10 cellular contexts compared by ENCODE assay signal in the genomic region with DNA sequence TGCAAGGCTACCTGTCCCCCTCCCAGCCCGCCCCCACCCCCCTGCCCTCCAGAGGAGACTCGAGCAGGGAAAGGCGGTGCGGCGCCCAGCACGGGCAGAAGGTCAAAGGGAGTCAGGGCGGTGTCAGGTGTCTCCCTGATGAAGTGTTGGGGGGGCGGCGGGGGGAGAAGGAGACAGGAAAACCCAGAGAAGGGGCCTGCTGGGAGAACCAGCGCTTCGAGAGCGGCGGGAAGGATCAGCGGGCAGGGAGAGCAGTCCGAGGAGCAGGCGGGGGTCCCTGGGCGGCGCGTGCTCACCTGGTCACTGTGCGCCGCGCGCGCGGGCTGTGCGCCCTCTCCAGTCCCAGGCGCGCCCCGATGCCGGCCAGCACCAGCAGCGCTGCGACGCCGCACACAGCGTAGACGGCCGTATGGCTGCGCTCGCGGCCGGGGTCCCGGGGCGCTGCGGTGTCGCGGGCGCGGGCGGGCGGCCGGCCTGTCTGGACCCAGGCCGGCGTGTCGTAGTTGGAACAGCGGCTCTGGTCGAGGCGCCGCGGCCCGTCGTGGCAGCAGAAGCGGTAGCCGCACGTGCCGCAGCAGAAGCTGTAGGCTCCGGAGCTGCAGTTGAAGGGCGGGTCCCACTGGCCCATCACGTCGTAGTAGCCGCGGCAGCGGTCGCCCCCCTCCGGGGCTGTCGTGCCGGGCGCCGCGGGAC. TPM values are rescaled to one million over a fixed set of nuclear protein-coding genes. Genes with fewer than 3 reads are reported as not detected.
A peak's percentile ranks its signal among the peaks of the same experiment; 100 is the strongest.
DNase-seq lines count a peak whose midpoint lies in the region; ATAC-seq, FAIRE-seq and TF ChIP-seq lines count a peak whose summit lies in the region.
"Had no signal": no experiment of that assay in that cellular context is flagged by ENCODE, and none has a peak within 500 bp of the region (broad histone marks: within the 10 kb centered on the region; RNA-seq: fewer than 3 reads in every experiment).

No MANE protein-coding gene starts in this region.

- BruUV-seq in IMR-90 (replicated peaks; lab: Mats Ljungman, UMichigan), result no TSS peak

- H2BK15ac ChIP-seq in IMR-90 (ENCODE audit: low read depth, low read length) (no peak overlapping the region), H1 (ENCODE audit: low read length) (no peak overlapping the region)

- H3K14ac ChIP-seq in IMR-90 (replicated peaks; ENCODE audit: low read depth, low read length) (no peak overlapping the region), H1 (ENCODE audit: insufficient read length) (no peak overlapping the region)

- no peak overlapping the region for H3K4me3 ChIP-seq in IMR-90 (ENCODE audit: insufficient read depth, low read depth, low read length)
- peak overlapping the region; percentile 10 to 52 (median 14); a peak in 6 of 8 replicates for H3K4me3 ChIP-seq in H1 (ENCODE audit: extremely low read depth in 1 of 4, insufficient read depth in 2 of 4, low read depth in 3 of 4, low read length in 4 of 4)

- H2BK20ac ChIP-seq in IMR-90 (ENCODE audit: low read depth, low read length) (no peak overlapping the region), H1 (ENCODE audit: low read length) (no peak overlapping the region)

- H3K23me2 ChIP-seq in H1 (ENCODE audit: low read depth, low read length), result peaks cover 10% of the 10 kb centered on the region; the same call in 1 of the 2 replicates

- H3K79me1 ChIP-seq in IMR-90 (ENCODE audit: low read depth in 1 of 2, low read length in 2 of 2) (no peaks in the 10 kb centered on the region), H1 (ENCODE audit: low read depth, low read length) (no peaks in the 10 kb centered on the region)

- no peaks in the 10 kb centered on the region for H3K79me2 ChIP-seq in H1 (ENCODE audit: control insufficient read depth in 1 of 2, insufficient read depth in 2 of 2, low read length in 2 of 2)

- H2AK5ac ChIP-seq in IMR-90 (ENCODE audit: low read depth, low read length) (no peak overlapping the region), H1 (ENCODE audit: low read depth, low read length) (no peak overlapping the region)

- H2BK5ac ChIP-seq in IMR-90 (ENCODE audit: low read depth, low read length, poor library complexity, severe bottlenecking) (no peak overlapping the region), H1 (ENCODE audit: low read depth, low read length) (no peak overlapping the region)

- H3K9ac ChIP-seq in IMR-90 (ENCODE audit: low read depth, low read length) (no peak overlapping the region), H1 (replicated peaks in 1 of 4; ENCODE audit: extremely low read depth in 1 of 4, low read depth in 3 of 4, low read length in 3 of 4) (no peak overlapping the region)

- WGBS in IMR-90 (ENCODE audit: extremely low coverage in 2 of 2, insufficient read length in 1 of 2), 2 experiments, result 2% methylated on average over 40 of the region's 79 CpGs; no CpG with 5 or more reads in 1 of the 2 experiments
- 3% methylated on average over 64 of the region's 79 CpGs; no CpG with 5 or more reads in 1 of the 2 experiments for WGBS in H1 (ENCODE audit: extremely low coverage in 1 of 2, insufficient coverage in 1 of 2, insufficient read length in 1 of 2, insufficient replicate concordance in 2 of 2, low coverage in 1 of 2, low lambda C conversion rate in 2 of 2, missing lambda C conversion rate in 1 of 2), 2 experiments

- dilution Hi-C loops in IMR-90 (cut with HindIII; ENCODE audit: low sequenced_read_pairs, unreplicated experiment), result no loop called here

- POLR2A ChIA-PET in IMR-90 (lab: Charles Lee; ENCODE audit: unreplicated experiment) (no interaction called here), H1 (lab: Charles Lee; ENCODE audit: partially characterized antibody) (interaction anchor here (0.6 to 1.3 kb wide), 4 partner anchors 12 to 212 kb away, joined by 3 to 5 read pairs (median 4); a partner anchor contains a TSS)

- H3K23ac ChIP-seq in IMR-90 (ENCODE audit: low read depth, low read length), result no peak overlapping the region
- H3K23ac ChIP-seq in H1 (ENCODE audit: insufficient read length), result no peak overlapping the region

- H2BK12ac ChIP-seq in H1 (ENCODE audit: low read depth, low read length), result no peak overlapping the region

- no peak overlapping the region for H3K27ac ChIP-seq in IMR-90 (ENCODE audit: insufficient read depth, low read length)
- H3K27ac ChIP-seq in H1 (ENCODE audit: low read depth, low read length), result no peak overlapping the region
- H3K27ac ChIP-seq: tibial artery had no signal

- TF ChIP-seq CTCF in IMR-90 (conservative IDR thresholded peaks at IDR 0.05; ENCODE audit: low read depth, low read length) (no peak), H1 (IDR thresholded peaks at IDR 0.05; ENCODE audit: control extremely low read depth in 1 of 3, insufficient read depth in 1 of 3, low read depth in 1 of 3, low read length in 3 of 3) (no peak)

- H2BK120ac ChIP-seq in IMR-90 (ENCODE audit: low read depth, low read length) (no peak overlapping the region), H1 (replicated peaks; ENCODE audit: low read depth, low read length) (no peak overlapping the region)

- H3K18ac ChIP-seq in IMR-90 (ENCODE audit: low read depth, low read length) (no peak overlapping the region), H1 (ENCODE audit: extremely low read depth, low read length) (no peak overlapping the region)

- TF ChIP-seq EP300 in H1 (IDR thresholded peaks at IDR 0.05; ENCODE audit: borderline replicate concordance in 1 of 2, low read depth in 2 of 2, low read length in 2 of 2), result no peak

- H3K4me1 ChIP-seq in IMR-90 (ENCODE audit: control insufficient read depth, insufficient read depth, low read length) (peaks cover 2% of the 10 kb centered on the region; the same call in 1 of the 2 replicates), H1 (replicated peaks in 1 of 4; ENCODE audit: control insufficient read depth in 3 of 4, insufficient read depth in 4 of 4, low read length in 3 of 4) (peaks cover 0 to 24% (median 12%) of the 10 kb centered on the region in 4 experiments; a peak in 6 of 7 replicates)

- peak; percentile 70 for DNase-seq in activated CD8-positive, alpha-beta memory T cell treated with anti-CD3 and anti-CD28 coated beads for 24 hours
- DNase-seq in activated CD8-positive, alpha-beta memory T cell treated with anti-CD3 and anti-CD28 coated beads, Interleukin-2, amount 50 U/mL, for 4 hours, result no peak
- DNase-seq in IMR-90 (no peak), H1 (ENCODE audit: low read depth in 1 of 2, low spot score in 2 of 2) (no peak), NCI-H2081 (lab: John Stamatoyannopoulos, UW) (no peak), H54 (ENCODE audit: insufficient read length, low spot score) (no peak), HUDEP-2 (lab: John Stamatoyannopoulos, UW; ENCODE audit: unreplicated experiment in 76 of 76) (no peak)
- DNase-seq in stimulated activated effector memory CD8-positive, alpha-beta T cell treated with anti-CD3 and anti-CD28 coated beads, Interleukin-12 subunit alpha, Interleukin-12 subunit beta, amount 100 ng/mL, for 72 hours (ENCODE audit: low spot score in 2 of 2), result no peak
- DNase-seq: tibial artery had no signal

- H4K8ac ChIP-seq in IMR-90 (ENCODE audit: low read depth in 2 of 2, low read length in 2 of 2), result no peak overlapping the region
- H4K8ac ChIP-seq in H1 (ENCODE audit: extremely low read depth, insufficient read depth, low read length), result peak overlapping the region; percentile 80; the same call in 1 of the 2 replicates

- TF ChIP-seq POLR2A in IMR-90 (IDR thresholded peaks at IDR 0.05; ENCODE audit: low read depth, low read length) (no peak), H1 (IDR thresholded peaks at IDR 0.05; ENCODE audit: control extremely low read depth in 1 of 2, low read depth in 2 of 2, low read length in 2 of 2) (no peak), H54 (IDR thresholded peaks at IDR 0.05; ENCODE audit: low read depth, low read length) (no peak)

- in situ Hi-C loops in IMR-90 (cut with MboI; ENCODE audit: low sequenced_read_pairs), result no loop called here

- H3K9me3 ChIP-seq in IMR-90 (ENCODE audit: control insufficient read depth, insufficient read depth, low read length), result no peaks in the 10 kb centered on the region
- H3K9me3 ChIP-seq in H1 (ENCODE audit: insufficient read depth in 2 of 2, low read depth in 1 of 2, low read length in 1 of 2), result no peaks in the 10 kb centered on the region; a peak in 1 of 4 replicates
- H3K9me3 ChIP-seq: tibial artery had no signal

- no peak for ATAC-seq in IMR-90 (ENCODE audit: low read depth)
- no peak for ATAC-seq in stimulated activated effector memory CD8-positive, alpha-beta T cell treated with anti-CD3 and anti-CD28 coated beads, Interleukin-12 subunit alpha, Interleukin-12 subunit beta, amount 100 ng/mL, for 72 hours

- H3K4me3 Mint-ChIP-seq in stimulated activated effector memory CD8-positive, alpha-beta T cell treated with anti-CD3 and anti-CD28 coated beads, Interleukin-12 subunit alpha, Interleukin-12 subunit beta, amount 100 ng/mL, for 72 hours, result peak overlapping the region; percentile 61

- no peaks in the 10 kb centered on the region; the same call in 1 of the 2 replicates for H3K9me1 ChIP-seq in IMR-90 (ENCODE audit: insufficient read depth, low read length)

- H3K27me3 ChIP-seq in IMR-90 (ENCODE audit: control insufficient read depth, insufficient read depth, low read length), result peaks cover 83% of the 10 kb centered on the region
- peaks cover 79 to 100% (median 97%) of the 10 kb centered on the region in 4 experiments for H3K27me3 ChIP-seq in H1 (replicated peaks in 1 of 4; ENCODE audit: control insufficient read depth in 3 of 4, extremely low read depth in 1 of 4, insufficient read depth in 3 of 4, low read length in 3 of 4)

- TF ChIP-seq RAD21 in IMR-90 (IDR thresholded peaks at IDR 0.05; ENCODE audit: low read length) (no peak), H1 (IDR thresholded peaks at IDR 0.05 in 1 of 2, conservative IDR thresholded peaks at IDR 0.05 in 1 of 2; ENCODE audit: low read depth in 2 of 2, low read length in 2 of 2) (no peak)

- H3K4me1 Mint-ChIP-seq in stimulated activated effector memory CD8-positive, alpha-beta T cell treated with anti-CD3 and anti-CD28 coated beads, Interleukin-12 subunit alpha, Interleukin-12 subunit beta, amount 100 ng/mL, for 72 hours, result peaks cover 39% of the 10 kb centered on the region

- H4K5ac ChIP-seq in IMR-90 (ENCODE audit: low read depth, low read length), result no peak overlapping the region
- H4K5ac ChIP-seq in H1 (ENCODE audit: insufficient read length, low read depth, low read length), result no peak overlapping the region

- H3K9me3 Mint-ChIP-seq in stimulated activated effector memory CD8-positive, alpha-beta T cell treated with anti-CD3 and anti-CD28 coated beads, Interleukin-12 subunit alpha, Interleukin-12 subunit beta, amount 100 ng/mL, for 72 hours, result no peaks in the 10 kb centered on the region

- H3K36me3 ChIP-seq in IMR-90 (ENCODE audit: control insufficient read depth, insufficient read depth, low read length), result no peaks in the 10 kb centered on the region
- peaks cover 0 to 16% (median 0%) of the 10 kb centered on the region in 4 experiments; a peak in 1 of 8 replicates for H3K36me3 ChIP-seq in H1 (ENCODE audit: control insufficient read depth in 2 of 4, insufficient read depth in 4 of 4, low read length in 3 of 4)
- H3K36me3 ChIP-seq: tibial artery had no signal

- H3K27ac Mint-ChIP-seq in stimulated activated effector memory CD8-positive, alpha-beta T cell treated with anti-CD3 and anti-CD28 coated beads, Interleukin-12 subunit alpha, Interleukin-12 subunit beta, amount 100 ng/mL, for 72 hours, result no peak overlapping the region

- H2AFZ ChIP-seq in IMR-90 (replicated peaks; ENCODE audit: low read length, poor library complexity) (peak overlapping the region; percentile 56), H1 (ENCODE audit: low read length) (no peak overlapping the region)

- H3K4me2 ChIP-seq in IMR-90 (ENCODE audit: low read depth, low read length) (no peak overlapping the region), H1 (ENCODE audit: insufficient read depth in 1 of 2, low read depth in 2 of 2, low read length in 2 of 2) (peak overlapping the region; percentile 68 to 95)

- peaks cover 3% of the 10 kb centered on the region for H4K20me1 ChIP-seq in IMR-90 (ENCODE audit: insufficient read depth, low read length)
- peaks cover 13 to 28% of the 10 kb centered on the region in 2 experiments for H4K20me1 ChIP-seq in H1 (replicated peaks in 1 of 2; ENCODE audit: control insufficient read depth in 1 of 2, insufficient read depth in 2 of 2, low read length in 2 of 2)

- H3K4ac ChIP-seq in IMR-90 (ENCODE audit: low read depth, low read length), result no peak overlapping the region
- no peak overlapping the region for H3K4ac ChIP-seq in H1 (replicated peaks; ENCODE audit: insufficient read length, low read depth, low read length)

- CTCF ChIA-PET in IMR-90 (lab: Yijun Ruan, JAX) (no interaction called here), H1 (lab: Charles Lee; ENCODE audit: partially characterized antibody) (interaction anchor here (0.6 to 1.3 kb wide), 3 partner anchors 27 to 217 kb away, joined by 3 to 4 read pairs (median 3); no protein-coding TSS in a partner anchor)

- intact Hi-C loops in IMR-90 (cut with micrococcal nuclease), result no loop called here

- H4K91ac ChIP-seq in IMR-90 (ENCODE audit: insufficient read depth, low read depth, low read length) (no peak overlapping the region), H1 (replicated peaks; ENCODE audit: insufficient read length, low read length) (no peak overlapping the region)

- FAIRE-seq in H1 (lab: Jason Lieb, UNC), result no peak
- FAIRE-seq in H54 (lab: Jason Lieb, UNC), result no peak

- H3K56ac ChIP-seq in IMR-90 (ENCODE audit: extremely low read depth, insufficient read depth, low read length) (no peak overlapping the region), H1 (replicated peaks; ENCODE audit: insufficient read length, low read depth, low read length) (no peak overlapping the region)

- H2AK9ac ChIP-seq in IMR-90 (replicated peaks; ENCODE audit: low read depth, low read length, poor library complexity), result no peak overlapping the region

- peaks cover 30% of the 10 kb centered on the region for H3K36me3 Mint-ChIP-seq in stimulated activated effector memory CD8-positive, alpha-beta T cell treated with anti-CD3 and anti-CD28 coated beads, Interleukin-12 subunit alpha, Interleukin-12 subunit beta, amount 100 ng/mL, for 72 hours

RNA-seq across cellular contexts. Expression of a gene that starts 0.9 kb away (rescaled TPM):
- total RNA-seq in IMR-90 (2012; rRNA removed), result not detected in 2 replicates
- polyA plus RNA-seq in IMR-90 (2012; rRNA removed), result not detected in 2 replicates
- polyA plus RNA-seq in IMR-90 (2012; cell fraction: cytosol; rRNA removed), result not detected in 2 replicates
- not detected in 2 replicates for polyA plus RNA-seq in IMR-90 (2012; cell fraction: nucleus; rRNA removed; ENCODE audit: low replicate concordance)
- total RNA-seq in H1 (2021; fragmentation: NEBNext Ultra II Directional; extraction: Animal tissue kit (Norgen Biotek cat#: 25700)), result 0.89 and 0.90 TPM in 2 replicates
- 0.14 and 0.35 TPM in 2 replicates for polyA plus RNA-seq in H1 (2011; rRNA removed)
- polyA plus RNA-seq in H1 (2011; cell fraction: cytosol; rRNA removed), result 0.39 TPM
- polyA plus RNA-seq in H1 (2011; cell fraction: nucleus; rRNA removed), result 2.4 TPM
- polyA plus RNA-seq in H1 (2012, experiment 1 of 2), result 0.39 to 0.50 TPM in 2 of 4 replicates, not detected in the others
- polyA plus RNA-seq in H1 (2012, experiment 2 of 2), result not detected
- polyA plus RNA-seq in H1 (2013, experiment 1 of 2), result 0.73 TPM
- 0.59 TPM for polyA plus RNA-seq in H1 (2013, experiment 2 of 2)
- polyA minus RNA-seq in H1 (2011; rRNA and poly(A)+ RNA removed), result not detected in 2 replicates
- not detected for polyA minus RNA-seq in H1 (2011; cell fraction: cytosol; rRNA and poly(A)+ RNA removed)
- polyA minus RNA-seq in H1 (2011; cell fraction: nucleus; rRNA and poly(A)+ RNA removed), result 0.70 TPM
- total RNA-seq: pulmonary artery endothelial cell had no signal

RNA-seq across cellular contexts. Expression of a gene that starts 12.6 kb away (rescaled TPM):
- under 0.01 TPM in 1 of 2 replicates, not detected in the other for total RNA-seq in IMR-90 (2012; rRNA removed)
- polyA plus RNA-seq in IMR-90 (2012; rRNA removed), result 0.14 and 0.16 TPM in 2 replicates
- polyA plus RNA-seq in IMR-90 (2012; cell fraction: cytosol; rRNA removed), result 0.08 and 0.09 TPM in 2 replicates
- 1.1 and 1.9 TPM in 2 replicates for polyA plus RNA-seq in IMR-90 (2012; cell fraction: nucleus; rRNA removed; ENCODE audit: low replicate concordance)
- 1.8 and 2.0 TPM in 2 replicates for total RNA-seq in H1 (2021; fragmentation: NEBNext Ultra II Directional; extraction: Animal tissue kit (Norgen Biotek cat#: 25700))
- 1.4 TPM in 2 replicates for polyA plus RNA-seq in H1 (2011; rRNA removed)
- polyA plus RNA-seq in H1 (2011; cell fraction: cytosol; rRNA removed), result 1.00 TPM
- 4.9 TPM for polyA plus RNA-seq in H1 (2011; cell fraction: nucleus; rRNA removed)
- polyA plus RNA-seq in H1 (2012, experiment 1 of 2), result 1.0 to 1.8 TPM (median 1.3 TPM) in 4 replicates
- polyA plus RNA-seq in H1 (2012, experiment 2 of 2), result 0.73 TPM
- polyA plus RNA-seq in H1 (2013, experiment 1 of 2), result 1.6 TPM
- 1.6 TPM for polyA plus RNA-seq in H1 (2013, experiment 2 of 2)
- polyA minus RNA-seq in H1 (2011; rRNA and poly(A)+ RNA removed), result 0.83 and 1.5 TPM in 2 replicates
- polyA minus RNA-seq in H1 (2011; cell fraction: cytosol; rRNA and poly(A)+ RNA removed), result 1.2 TPM
- polyA minus RNA-seq in H1 (2011; cell fraction: nucleus; rRNA and poly(A)+ RNA removed), result 1.6 TPM

RNA-seq across cellular contexts. Expression of a gene that starts 33.0 kb away (rescaled TPM):
- 14.7 and 18.1 TPM in 2 replicates for total RNA-seq in IMR-90 (2012; rRNA removed)
- 20.1 and 31.3 TPM in 2 replicates for polyA plus RNA-seq in IMR-90 (2012; rRNA removed)
- 10.5 and 19.3 TPM in 2 replicates for polyA plus RNA-seq in IMR-90 (2012; cell fraction: cytosol; rRNA removed)
- polyA plus RNA-seq in IMR-90 (2012; cell fraction: nucleus; rRNA removed; ENCODE audit: low replicate concordance), result 8.7 and 23.0 TPM in 2 replicates
- total RNA-seq in H1 (2021; fragmentation: NEBNext Ultra II Directional; extraction: Animal tissue kit (Norgen Biotek cat#: 25700)), result 30.0 and 32.0 TPM in 2 replicates
- polyA plus RNA-seq in H1 (2011; rRNA removed), result 80.4 and 94.6 TPM in 2 replicates
- polyA plus RNA-seq in H1 (2011; cell fraction: cytosol; rRNA removed), result 68.6 TPM
- 146 TPM for polyA plus RNA-seq in H1 (2011; cell fraction: nucleus; rRNA removed)
- 22.9 to 58.2 TPM (median 53.9 TPM) in 4 replicates for polyA plus RNA-seq in H1 (2012, experiment 1 of 2)
- polyA plus RNA-seq in H1 (2012, experiment 2 of 2), result 81.1 TPM
- 54.0 TPM for polyA plus RNA-seq in H1 (2013, experiment 1 of 2)
- 50.9 TPM for polyA plus RNA-seq in H1 (2013, experiment 2 of 2)
- polyA minus RNA-seq in H1 (2011; rRNA and poly(A)+ RNA removed), result 43.8 and 44.6 TPM in 2 replicates
- polyA minus RNA-seq in H1 (2011; cell fraction: cytosol; rRNA and poly(A)+ RNA removed), result 29.3 TPM
- 48.6 TPM for polyA minus RNA-seq in H1 (2011; cell fraction: nucleus; rRNA and poly(A)+ RNA removed)

RNA-seq across cellular contexts. Expression of a gene that starts 55.3 kb away (rescaled TPM):
- under 0.01 and 0.18 TPM in 2 replicates for total RNA-seq in IMR-90 (2012; rRNA removed)
- polyA plus RNA-seq in IMR-90 (2012; rRNA removed) (0.14 and 0.15 TPM in 2 replicates), H1 (2011; rRNA removed) (39.7 and 52.9 TPM in 2 replicates)
- 0.02 and 0.13 TPM in 2 replicates for polyA plus RNA-seq in IMR-90 (2012; cell fraction: cytosol; rRNA removed)
- 0.12 and 0.17 TPM in 2 replicates for polyA plus RNA-seq in IMR-90 (2012; cell fraction: nucleus; rRNA removed; ENCODE audit: low replicate concordance)
- 38.9 and 39.1 TPM in 2 replicates for total RNA-seq in H1 (2021; fragmentation: NEBNext Ultra II Directional; extraction: Animal tissue kit (Norgen Biotek cat#: 25700))
- polyA plus RNA-seq in H1 (2011; cell fraction: cytosol; rRNA removed), result 49.5 TPM
- polyA plus RNA-seq in H1 (2011; cell fraction: nucleus; rRNA removed), result 42.1 TPM
- 45.3 to 51.2 TPM (median 49.0 TPM) in 4 replicates for polyA plus RNA-seq in H1 (2012, experiment 1 of 2)
- polyA plus RNA-seq in H1 (2012, experiment 2 of 2), result 25.0 TPM
- polyA plus RNA-seq in H1 (2013, experiment 1 of 2), result 20.4 TPM
- 21.2 TPM for polyA plus RNA-seq in H1 (2013, experiment 2 of 2)
- polyA minus RNA-seq in H1 (2011; rRNA and poly(A)+ RNA removed), result 66.0 and 66.2 TPM in 2 replicates
- polyA minus RNA-seq in H1 (2011; cell fraction: cytosol; rRNA and poly(A)+ RNA removed), result 28.8 TPM
- polyA minus RNA-seq in H1 (2011; cell fraction: nucleus; rRNA and poly(A)+ RNA removed), result 22.9 TPM
